ENCODE assay signal across 40 cellular contexts in the genomic region with DNA sequence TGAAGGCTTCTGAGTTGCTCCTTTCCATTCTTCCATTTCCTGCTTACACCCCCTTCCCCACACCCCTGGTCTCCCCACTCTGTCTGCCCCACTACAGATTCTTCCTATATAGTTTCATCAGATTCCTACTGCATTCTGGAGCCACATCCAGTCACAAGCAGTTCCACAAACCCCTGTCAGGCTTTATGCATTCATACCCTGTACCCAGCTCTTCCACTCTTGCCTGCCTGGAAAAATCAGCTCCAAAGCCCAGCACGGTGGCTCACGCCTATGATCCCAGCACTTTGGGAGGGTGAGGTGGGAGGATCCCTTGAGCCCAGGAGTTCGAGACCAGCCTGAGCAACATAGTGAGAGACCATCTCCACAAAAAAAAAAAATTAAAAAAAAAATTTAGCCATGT.
"Had no signal": no experiment of that assay in that cellular context is flagged by ENCODE, and none has a peak within 500 bp of the region (broad histone marks: within the 10 kb centered on the region; RNA-seq: fewer than 3 reads in every experiment).

No MANE protein-coding gene starts in this region.

- ATAC-seq: activated naive CD4-positive, alpha-beta T cell treated with anti-CD3 and anti-CD28 coated beads, Interleukin-2, amount 50 U/mL, for 72 hours; activated naive CD8-positive, alpha-beta T cell treated with anti-CD3 and anti-CD28 coated beads, Interleukin-2, amount 50 U/mL, for 24 hours; activated T-cell treated with anti-CD3 and anti-CD28 coated beads, Interleukin-2, amount 50 U/mL, for 4 hours; activated T-cell treated with anti-CD3 and anti-CD28 coated beads, Interleukin-2, amount 50 U/mL, for 72 hours; activated T-helper 17 cell treated with anti-CD3 and anti-CD28 coated beads, Interleukin-2, amount 50 U/mL, for 72 hours had no signal

- DNase-seq: activated effector memory CD4-positive, alpha-beta T cell treated with anti-CD3 and anti-CD28 coated beads, Interleukin-2, amount 50 U/mL, for 16 hours; activated effector memory CD4-positive, alpha-beta T cell treated with Interleukin-2 at 50 U/mL for 16 hours; activated gamma-delta T cell; activated gamma-delta T cell treated with Interleukin-2 at 50 U/mL for 16 hours; activated naive CD4-positive, alpha-beta T cell; activated naive CD4-positive, alpha-beta T cell treated with anti-CD3 and anti-CD28 coated beads for 36 hours; activated naive CD4-positive, alpha-beta T cell treated with anti-CD3 and anti-CD28 coated beads, Interleukin-2, amount 10 ng/mL, durations not matched to agents 7 days and 5 days; activated naive CD4-positive, alpha-beta T cell treated with anti-CD3 and anti-CD28 coated beads, Interleukin-2, amount 50 U/mL, for 16 hours; activated naive CD4-positive, alpha-beta T cell treated with Interleukin-2 at 50 U/mL for 16 hours; activated naive CD8-positive, alpha-beta T cell treated with anti-CD3 and anti-CD28 coated beads for 36 hours; activated naive CD8-positive, alpha-beta T cell treated with anti-CD3 and anti-CD28 coated beads, Interleukin-2, amount 10 ng/mL, durations not matched to agents 7 days and 5 days; activated naive CD8-positive, alpha-beta T cell treated with anti-CD3 and anti-CD28 coated beads, Interleukin-2, amount 50 U/mL, for 24 hours; activated T-cell treated with anti-CD3 and anti-CD28 coated beads for 4 hours; activated T-cell treated with anti-CD3 and anti-CD28 coated beads, Interleukin-2, amount 50 U/mL, for 1 hour; activated T-cell treated with anti-CD3 and anti-CD28 coated beads, Interleukin-2, amount 50 U/mL, for 24 hours; activated T-cell treated with anti-CD3 and anti-CD28 coated beads, Interleukin-2, amount 50 U/mL, for 4 hours; activated T-cell treated with anti-CD3 and anti-CD28 coated beads, Interleukin-2, amount 50 U/mL, for 48 hours; activated T-cell treated with anti-CD3 and anti-CD28 coated beads, Interleukin-2, amount 50 U/mL, for 72 hours; adrenal gland; amniotic stem cell; amygdala; anterior cingulate cortex; aorta; brain microvascular endothelial cell; caudate nucleus; central memory CD4-positive, alpha-beta T cell; cerebellar nuclear complex had no signal

- H3K4me3 Mint-ChIP-seq: activated naive CD4-positive, alpha-beta T cell treated with anti-CD3 and anti-CD28 coated beads for 36 hours; activated naive CD4-positive, alpha-beta T cell treated with anti-CD3 and anti-CD28 coated beads, Interleukin-2, amount 10 ng/mL, durations not matched to agents 7 days and 5 days; activated naive CD4-positive, alpha-beta T cell treated with anti-CD3 and anti-CD28 coated beads, Interleukin-2, amount 50 U/mL, for 24 hours; activated naive CD8-positive, alpha-beta T cell; activated naive CD8-positive, alpha-beta T cell treated with anti-CD3 and anti-CD28 coated beads for 36 hours; activated naive CD8-positive, alpha-beta T cell treated with anti-CD3 and anti-CD28 coated beads, Interleukin-2, amount 10 ng/mL, durations not matched to agents 7 days and 5 days; activated naive CD8-positive, alpha-beta T cell treated with anti-CD3 and anti-CD28 coated beads, Interleukin-2, amount 50 U/mL, for 24 hours; activated T-cell treated with anti-CD3 and anti-CD28 coated beads, Interleukin-2, amount 50 U/mL, for 24 hours; activated T-cell treated with anti-CD3 and anti-CD28 coated beads, Interleukin-2, amount 50 U/mL, for 4 hours; activated T-cell treated with anti-CD3 and anti-CD28 coated beads, Interleukin-2, amount 50 U/mL, for 72 hours; activated T-helper 1 cell treated with anti-CD3 and anti-CD28 coated beads, Interleukin-12 subunit alpha, Interleukin-12 subunit beta, Interleukin-2, Interleukin-4 antibody, amounts not matched to agents 30 ng/mL and 10 ng/mL and 1 ng/mL, durations not matched to agents 14 hours and 24 hours and 36 hours; activated T-helper 17 cell treated with anti-CD3 and anti-CD28 coated beads, Interleukin-2, amount 50 U/mL, for 72 hours; brain; central memory CD8-positive, alpha-beta T cell had no signal

- H3K27me3 ChIP-seq: adrenal gland, ascending aorta, brain microvascular endothelial cell had no signal

- H3K36me3 ChIP-seq: adrenal gland, ascending aorta, brain microvascular endothelial cell, breast epithelium, cardiac muscle cell had no signal

- H3K4me1 Mint-ChIP-seq: activated naive CD4-positive, alpha-beta T cell treated with anti-CD3 and anti-CD28 coated beads, Interleukin-2, amount 10 ng/mL, durations not matched to agents 7 days and 5 days; activated naive CD4-positive, alpha-beta T cell treated with anti-CD3 and anti-CD28 coated beads, Interleukin-2, amount 50 U/mL, for 24 hours; activated naive CD8-positive, alpha-beta T cell treated with anti-CD3 and anti-CD28 coated beads, Interleukin-2, amount 10 ng/mL, durations not matched to agents 7 days and 5 days; activated naive CD8-positive, alpha-beta T cell treated with anti-CD3 and anti-CD28 coated beads, Interleukin-2, amount 50 U/mL, for 24 hours; activated T-helper 17 cell treated with anti-CD3 and anti-CD28 coated beads, Interleukin-2, amount 50 U/mL, for 72 hours; central memory CD8-positive, alpha-beta T cell had no signal

- H3K9me3 Mint-ChIP-seq: activated naive CD4-positive, alpha-beta T cell treated with anti-CD3 and anti-CD28 coated beads, Interleukin-2, amount 10 ng/mL, durations not matched to agents 7 days and 5 days; activated naive CD4-positive, alpha-beta T cell treated with anti-CD3 and anti-CD28 coated beads, Interleukin-2, amount 50 U/mL, for 24 hours; activated naive CD4-positive, alpha-beta T cell treated with anti-CD3 and anti-CD28 coated beads, Interleukin-2, amount 50 U/mL, for 72 hours; activated naive CD8-positive, alpha-beta T cell treated with anti-CD3 and anti-CD28 coated beads, Interleukin-2, amount 10 ng/mL, durations not matched to agents 7 days and 5 days; activated naive CD8-positive, alpha-beta T cell treated with anti-CD3 and anti-CD28 coated beads, Interleukin-2, amount 50 U/mL, for 24 hours; activated T-cell treated with anti-CD3 and anti-CD28 coated beads, Interleukin-2, amount 50 U/mL, for 24 hours; activated T-cell treated with anti-CD3 and anti-CD28 coated beads, Interleukin-2, amount 50 U/mL, for 4 hours; activated T-cell treated with anti-CD3 and anti-CD28 coated beads, Interleukin-2, amount 50 U/mL, for 72 hours; activated T-helper 1 cell treated with anti-CD3 and anti-CD28 coated beads, Interleukin-12 subunit alpha, Interleukin-12 subunit beta, Interleukin-2, Interleukin-4 antibody, amounts not matched to agents 30 ng/mL and 10 ng/mL and 1 ng/mL, durations not matched to agents 14 hours and 24 hours and 36 hours; activated T-helper 17 cell treated with anti-CD3 and anti-CD28 coated beads, Interleukin-2, amount 50 U/mL, for 72 hours; activated T-helper 2 cell treated with anti-CD3 and anti-CD28 coated beads, Interferon-gamma antibody, Interleukin-2, Interleukin-4, amounts not matched to agents 10 μg/mL and 5 μg/mL and 100 μg/mL, durations not matched to agents 14 hours and 24 hours and 36 hours; central memory CD8-positive, alpha-beta T cell had no signal

- H3K4me3 ChIP-seq: adrenal gland, ascending aorta, breast epithelium, cardiac muscle cell had no signal

- H3K36me3 Mint-ChIP-seq: activated naive CD4-positive, alpha-beta T cell treated with anti-CD3 and anti-CD28 coated beads, Interleukin-2, amount 10 ng/mL, durations not matched to agents 7 days and 5 days; activated naive CD4-positive, alpha-beta T cell treated with anti-CD3 and anti-CD28 coated beads, Interleukin-2, amount 50 U/mL, for 24 hours; activated naive CD4-positive, alpha-beta T cell treated with anti-CD3 and anti-CD28 coated beads, Interleukin-2, amount 50 U/mL, for 72 hours; activated naive CD8-positive, alpha-beta T cell; activated naive CD8-positive, alpha-beta T cell treated with anti-CD3 and anti-CD28 coated beads for 36 hours; activated naive CD8-positive, alpha-beta T cell treated with anti-CD3 and anti-CD28 coated beads, Interleukin-2, amount 10 ng/mL, durations not matched to agents 7 days and 5 days; brain had no signal

- H3K4me1 ChIP-seq: adrenal gland, ascending aorta, breast epithelium had no signal

- H3K27ac ChIP-seq: adrenal gland, ascending aorta, brain microvascular endothelial cell, breast epithelium, cardiac muscle cell had no signal

- H3K27ac Mint-ChIP-seq: activated naive CD4-positive, alpha-beta T cell treated with anti-CD3 and anti-CD28 coated beads for 36 hours; activated naive CD4-positive, alpha-beta T cell treated with anti-CD3 and anti-CD28 coated beads, Interleukin-2, amount 10 ng/mL, durations not matched to agents 7 days and 5 days; activated naive CD4-positive, alpha-beta T cell treated with anti-CD3 and anti-CD28 coated beads, Interleukin-2, amount 50 U/mL, for 24 hours; activated naive CD4-positive, alpha-beta T cell treated with anti-CD3 and anti-CD28 coated beads, Interleukin-2, amount 50 U/mL, for 72 hours; activated naive CD8-positive, alpha-beta T cell; activated naive CD8-positive, alpha-beta T cell treated with anti-CD3 and anti-CD28 coated beads for 36 hours; activated naive CD8-positive, alpha-beta T cell treated with anti-CD3 and anti-CD28 coated beads, Interleukin-2, amount 10 ng/mL, durations not matched to agents 7 days and 5 days; activated naive CD8-positive, alpha-beta T cell treated with anti-CD3 and anti-CD28 coated beads, Interleukin-2, amount 50 U/mL, for 24 hours; activated T-cell treated with anti-CD3 and anti-CD28 coated beads, Interleukin-2, amount 50 U/mL, for 24 hours; activated T-cell treated with anti-CD3 and anti-CD28 coated beads, Interleukin-2, amount 50 U/mL, for 72 hours; activated T-helper 1 cell treated with anti-CD3 and anti-CD28 coated beads, Interleukin-12 subunit alpha, Interleukin-12 subunit beta, Interleukin-2, Interleukin-4 antibody, amounts not matched to agents 30 ng/mL and 10 ng/mL and 1 ng/mL, durations not matched to agents 14 hours and 24 hours and 36 hours; activated T-helper 17 cell treated with anti-CD3 and anti-CD28 coated beads, Interleukin-2, amount 50 U/mL, for 72 hours; activated T-helper 2 cell treated with anti-CD3 and anti-CD28 coated beads, Interferon-gamma antibody, Interleukin-2, Interleukin-4, amounts not matched to agents 10 μg/mL and 5 μg/mL and 100 μg/mL, durations not matched to agents 14 hours and 24 hours and 36 hours; brain had no signal

- FAIRE-seq: astrocyte, bronchial epithelial cell had no signal

- H3K9me3 ChIP-seq: adrenal gland, ascending aorta, breast epithelium had no signal
